14 cellular contexts compared by ENCODE assay signal in the genomic region with DNA sequence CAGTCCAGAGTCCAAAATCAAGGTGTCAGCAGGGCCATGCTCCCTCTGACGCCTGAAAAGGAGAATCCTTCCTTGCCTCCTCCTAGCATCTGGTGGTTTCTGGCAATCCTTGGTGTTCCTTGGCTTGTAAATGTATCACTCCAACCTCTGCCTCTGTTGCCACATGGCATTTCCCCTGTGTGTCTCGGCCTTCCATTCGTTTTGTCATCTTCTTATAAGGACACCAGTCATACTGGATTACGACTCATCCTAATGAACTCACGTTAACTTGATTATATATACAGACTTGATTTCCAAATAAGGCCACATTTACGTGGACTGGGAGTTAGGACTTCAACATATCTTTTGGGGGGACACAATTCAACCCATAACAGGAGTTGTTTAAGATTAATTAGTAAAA.
"Had no signal": no experiment of that assay in that cellular context is flagged by ENCODE, and none has a peak within 500 bp of the region (broad histone marks: within the 10 kb centered on the region; RNA-seq: fewer than 3 reads in every experiment).

No MANE protein-coding gene starts in this region.

- ATAC-seq: activated naive CD8-positive, alpha-beta T cell treated with anti-CD3 and anti-CD28 coated beads, Interleukin-2, amount 50 U/mL, for 24 hours; left ventricle myocardium superior had no signal

- H3K4me1 ChIP-seq: colonic mucosa had no signal

- H3K27ac ChIP-seq: colonic mucosa, sigmoid colon had no signal

- H3K4me3 ChIP-seq: colonic mucosa, sigmoid colon had no signal

- H3K36me3 ChIP-seq: colonic mucosa, sigmoid colon had no signal

- DNase-seq: activated CD4-positive, alpha-beta T cell treated with anti-CD3 and anti-CD28 coated beads, Interleukin-2, amount 50 U/mL, for 4 hours; activated CD4-positive, CD25-positive, alpha-beta regulatory T cell treated with anti-CD3 and anti-CD28 coated beads, Interleukin-2, amount 50 U/mL, for 72 hours; activated naive CD4-positive, alpha-beta T cell treated with Interleukin-2 at 50 U/mL for 16 hours; activated naive CD8-positive, alpha-beta T cell treated with anti-CD3 and anti-CD28 coated beads, Interleukin-2, amount 50 U/mL, for 24 hours; caudate nucleus; colonic mucosa; left ventricle myocardium superior; nephron progenitor cell; sigmoid colon; stimulated activated CD4-positive, alpha-beta T cell treated with anti-CD3 and anti-CD28 coated beads, Interleukin-2, amount 100 ng/mL, for 24 hours; stimulated activated naive CD4-positive, alpha-beta T cell; substantia nigra; trophoblast cell had no signal

- H3K27me3 ChIP-seq: colonic mucosa, sigmoid colon had no signal

- FAIRE-seq: keratinocyte had no signal

- H3K9me3 ChIP-seq: colonic mucosa, sigmoid colon had no signal
